11 cellular contexts compared by ENCODE assay signal in genomic region chr6:170174124-170174770, GRCh38.
DNase-seq lines count a peak whose midpoint lies in the region; ATAC-seq and TF ChIP-seq lines count a peak whose summit lies in the region.
"Had no signal": no experiment of that assay in that cellular context is flagged by ENCODE, and none has a peak within 500 bp of the region (broad histone marks: within the 10 kb centered on the region; RNA-seq: fewer than 3 reads in every experiment).

No MANE protein-coding gene starts in this region.

- TF ChIP-seq CTCF in neural crest cell (conservative IDR thresholded peaks at IDR 0.05) (no peak), WTC11 (IDR thresholded peaks at IDR 0.05) (no peak)

- no peaks in the 10 kb centered on the region for H3K36me3 Mint-ChIP-seq in neural crest cell (ENCODE audit: low read depth)
- H3K36me3 Mint-ChIP-seq in WTC11, result peaks cover 7% of the 10 kb centered on the region
- H3K36me3 Mint-ChIP-seq in T-helper 2 cell treated with Interferon-gamma antibody and Interleukin-4, amounts not matched to agents 5 μg/mL and 100 μg/mL, for 36 hours (ENCODE audit: low read depth), result no peaks in the 10 kb centered on the region

- H3K4me3 Mint-ChIP-seq in neural crest cell (peak overlapping the region; percentile 31), WTC11 (no peak overlapping the region)
- H3K4me3 Mint-ChIP-seq in T-helper 2 cell treated with Interferon-gamma antibody and Interleukin-4, amounts not matched to agents 5 μg/mL and 100 μg/mL, for 36 hours, result no peak overlapping the region

- intact Hi-C loops in Right ventricle myocardium superior (cut with DNase I), result no loop called here

- CTCF ChIA-PET in WTC11 (lab: Charles Lee), result no interaction called here

- H3K27ac Mint-ChIP-seq in neural crest cell (ENCODE audit: unreplicated experiment), result peak overlapping the region; percentile 7
- no peak overlapping the region for H3K27ac Mint-ChIP-seq in WTC11
- H3K27ac Mint-ChIP-seq in T-helper 2 cell treated with Interferon-gamma antibody and Interleukin-4, amounts not matched to agents 5 μg/mL and 100 μg/mL, for 36 hours, result no peak overlapping the region

- peaks cover 15% of the 10 kb centered on the region for H3K4me1 Mint-ChIP-seq in neural crest cell
- H3K4me1 Mint-ChIP-seq in WTC11, result 0 out of 2 replicates have a peak, but pooled peaks cover 2% of the 10 kb centered on the region
- H3K4me1 Mint-ChIP-seq in T-helper 2 cell treated with Interferon-gamma antibody and Interleukin-4, amounts not matched to agents 5 μg/mL and 100 μg/mL, for 36 hours (ENCODE audit: low read depth), result no peaks in the 10 kb centered on the region

- peak; percentile 6 for DNase-seq in 8988T
- DNase-seq in NOMO-1 (lab: John Stamatoyannopoulos, UW; ENCODE audit: unreplicated experiment in 2 of 2), result peak; percentile 61 to 73
- DNase-seq in Right ventricle myocardium superior, result peak; percentile 41
- no peak for DNase-seq in neural crest cell (ENCODE audit: low read depth, low spot score)
- DNase-seq in WTC11 (ENCODE audit: low spot score), result no peak
- DNase-seq in DMS114 treated with DMSO at 0.1 percent for 48 hours (lab: John Stamatoyannopoulos, UW; ENCODE audit: unreplicated experiment), result no peak
- no peak for DNase-seq in NCI-H1105 (lab: John Stamatoyannopoulos, UW)
- no peak for DNase-seq in T-helper 2 cell treated with Interferon-gamma antibody and Interleukin-4, amounts not matched to agents 5 μg/mL and 100 μg/mL, for 36 hours (ENCODE audit: low spot score)
- DNase-seq: dermis blood vessel endothelial cell; NCI-H2171; stimulated activated CD4-positive, alpha-beta T cell treated with anti-CD3 and anti-CD28 coated beads, Interleukin-4, amount 100 ng/mL, for 24 hours had no signal

- POLR2A ChIA-PET in WTC11 (lab: Charles Lee), result no interaction called here

- no peaks in the 10 kb centered on the region for H3K9me3 Mint-ChIP-seq in neural crest cell
- H3K9me3 Mint-ChIP-seq in WTC11, result peaks cover 8% of the 10 kb centered on the region
- peaks cover 14% of the 10 kb centered on the region for H3K9me3 Mint-ChIP-seq in T-helper 2 cell treated with Interferon-gamma antibody and Interleukin-4, amounts not matched to agents 5 μg/mL and 100 μg/mL, for 36 hours

- ATAC-seq in Right ventricle myocardium superior (ENCODE audit: poor library complexity) (peak; percentile 42), WTC11 (no peak)

- H3K27me3 Mint-ChIP-seq in neural crest cell (ENCODE audit: low read depth) (peaks cover 12% of the 10 kb centered on the region), WTC11 (ENCODE audit: low read depth) (peaks cover 2% of the 10 kb centered on the region; the same call in 1 of the 2 replicates)
- peaks cover 2% of the 10 kb centered on the region for H3K27me3 Mint-ChIP-seq in T-helper 2 cell treated with Interferon-gamma antibody and Interleukin-4, amounts not matched to agents 5 μg/mL and 100 μg/mL, for 36 hours (ENCODE audit: low read depth)

TF ChIP-seq in WTC11, 78 proteins besides CTCF, POLR2A, EP300 and RAD21:
- no peak for TF ChIP-seq ZNF396 (CRISPR knock-in tag; IDR thresholded peaks at IDR 0.05; ENCODE audit: borderline replicate concordance)
- no peak for TF ChIP-seq ZNF416 (CRISPR knock-in tag; IDR thresholded peaks at IDR 0.05)
- TF ChIP-seq ZNF425 (CRISPR knock-in tag; conservative IDR thresholded peaks at IDR 0.05), result no peak
- TF ChIP-seq PRDM15 (CRISPR knock-in tag; IDR thresholded peaks at IDR 0.05), result no peak
- TF ChIP-seq HMGA2 (CRISPR knock-in tag; IDR thresholded peaks at IDR 0.05), result no peak
- no peak for TF ChIP-seq TCF7 (CRISPR knock-in tag; IDR thresholded peaks at IDR 0.05; ENCODE audit: low read depth)
- no peak for TF ChIP-seq NFATC4 (CRISPR knock-in tag; IDR thresholded peaks at IDR 0.05)
- no peak for TF ChIP-seq NR1H2 (CRISPR knock-in tag; IDR thresholded peaks at IDR 0.05)
- TF ChIP-seq FOXP1 (CRISPR knock-in tag; IDR thresholded peaks at IDR 0.05; ENCODE audit: borderline replicate concordance), result no peak
- TF ChIP-seq FOXJ3 (CRISPR knock-in tag; IDR thresholded peaks at IDR 0.05; ENCODE audit: borderline replicate concordance), result no peak
- TF ChIP-seq STAT6 (CRISPR knock-in tag; conservative IDR thresholded peaks at IDR 0.05; ENCODE audit: low read depth), result no peak

Comparison
In these comparisons a context has a peak if more than half of its experiments do, and no peak if none do; other contexts are left out.
1. DNase-seq: peak in 8988T (single experiment), NOMO-1 (2 of 2) and Right ventricle myocardium superior (single experiment); none in neural crest cell (single experiment), WTC11 (single experiment), DMS114 treated with DMSO at 0.1 percent for 48 hours (single experiment), NCI-H1105 (single experiment) and T-helper 2 cell treated with Interferon-gamma antibody and Interleukin-4, amounts not matched to agents 5 μg/mL and 100 μg/mL, for 36 hours (single experiment).